ENCODE assay signal across 30 cellular contexts in genomic region chr10:74792726-74793125, GRCh38.
"Had no signal": no experiment of that assay in that cellular context is flagged by ENCODE, and none has a peak within 500 bp of the region (broad histone marks: within the 10 kb centered on the region; RNA-seq: fewer than 3 reads in every experiment).

No MANE protein-coding gene starts in this region.

- H3K27me3 Mint-ChIP-seq: naive thymus-derived CD8-positive, alpha-beta T cell; natural killer cell treated with Interleukin-12 subunit alpha and Interleukin-12 subunit beta and Interleukin-15 and Interleukin-18, amount 100 ng/mL, for 72 hours; progenitor cell of endocrine pancreas; stimulated activated naive B cell treated with anti-CD40 and anti-IgM and Interleukin-4, amounts not matched to agents 10 μg/mL and 1 μg/mL and 100 μg/mL, for 72 hours; stimulated activated naive CD8-positive, alpha-beta T cell treated with anti-CD3 and anti-CD28 coated beads, Interleukin-15, Interleukin-2, amounts not matched to agents 100 ng/mL and 50 ng/mL, for 24 hours; type B pancreatic cell had no signal

- H3K4me3 ChIP-seq: ovary, psoas muscle, right lobe of liver, sigmoid colon, stomach, testis, tibial artery, transverse colon, upper lobe of right lung, uterus had no signal

- H3K36me3 Mint-ChIP-seq: naive thymus-derived CD8-positive, alpha-beta T cell; natural killer cell treated with Interleukin-12 subunit alpha and Interleukin-12 subunit beta and Interleukin-15 and Interleukin-18, amount 100 ng/mL, for 72 hours; stimulated activated effector memory CD8-positive, alpha-beta T cell treated with anti-CD3 and anti-CD28 coated beads, Interleukin-12 subunit alpha, Interleukin-12 subunit beta, amount 100 ng/mL, for 72 hours; stimulated activated naive B cell treated with anti-CD40 and anti-IgM and Interleukin-4, amounts not matched to agents 10 μg/mL and 1 μg/mL and 100 μg/mL, for 72 hours; type B pancreatic cell had no signal

- H3K27me3 ChIP-seq: neutrophil, ovary, right lobe of liver, sigmoid colon, stomach, testis, tibial artery, transverse colon, upper lobe of right lung, uterus had no signal

- H3K4me1 ChIP-seq: parathyroid adenoma, psoas muscle, right lobe of liver, sigmoid colon, stomach, testis, tibial artery, transverse colon, upper lobe of right lung, uterus had no signal

- DNase-seq: naive thymus-derived CD8-positive, alpha-beta T cell; nephron progenitor cell; nucleus accumbens; ovary; posterior cingulate gyrus; psoas muscle; right cardiac atrium; right lobe of liver; sigmoid colon; small intestine; stimulated activated CD4-positive, alpha-beta T cell treated with anti-CD3 and anti-CD28 coated beads, Interleukin-15, amount 100 ng/mL, for 24 hours; stimulated activated CD4-positive, alpha-beta T cell treated with anti-CD3 and anti-CD28 coated beads, Interleukin-2, amount 100 ng/mL, for 24 hours; stimulated activated CD4-positive, alpha-beta T cell treated with anti-CD3 and anti-CD28 coated beads, Interleukin-2, amount 100 ng/mL, for 48 hours; stimulated activated CD4-positive, alpha-beta T cell treated with anti-CD3 and anti-CD28 coated beads, Interleukin-4, amount 100 ng/mL, for 24 hours; stimulated activated naive B cell treated with anti-CD40 and anti-IgM and Interleukin-4, amounts not matched to agents 10 μg/mL and 1 μg/mL and 100 μg/mL, for 72 hours; stimulated activated naive CD4-positive, alpha-beta T cell treated with Interleukin-2 at 50 U/mL for 16 hours; stomach; testis; tibial artery; transverse colon; upper lobe of right lung; uterus had no signal

- H3K27ac ChIP-seq: neutrophil, ovary, parathyroid adenoma, psoas muscle, right lobe of liver, sigmoid colon, stomach, testis, tibial artery, transverse colon, upper lobe of right lung, uterus had no signal

- FAIRE-seq: small intestine had no signal

- H3K79me2 ChIP-seq: parathyroid adenoma had no signal

- H3K9me3 Mint-ChIP-seq: naive thymus-derived CD8-positive, alpha-beta T cell; natural killer cell treated with Interleukin-12 subunit alpha and Interleukin-12 subunit beta and Interleukin-15 and Interleukin-18, amount 100 ng/mL, for 72 hours; nephron progenitor cell; neural crest cell; stimulated activated effector memory CD8-positive, alpha-beta T cell treated with anti-CD3 and anti-CD28 coated beads, Interleukin-12 subunit alpha, Interleukin-12 subunit beta, amount 100 ng/mL, for 72 hours; stimulated activated naive B cell treated with anti-CD40 and anti-IgM and Interleukin-4, amounts not matched to agents 10 μg/mL and 1 μg/mL and 100 μg/mL, for 72 hours; stimulated activated naive CD8-positive, alpha-beta T cell treated with anti-CD3 and anti-CD28 coated beads, Interleukin-15, Interleukin-2, amounts not matched to agents 100 ng/mL and 50 ng/mL, for 24 hours; type B pancreatic cell had no signal

- H3K9ac ChIP-seq: parathyroid adenoma had no signal

- H3K36me3 ChIP-seq: neutrophil, ovary, right lobe of liver, sigmoid colon, stomach, tibial artery, transverse colon, upper lobe of right lung, uterus had no signal

- H3K4me3 Mint-ChIP-seq: naive thymus-derived CD8-positive, alpha-beta T cell; natural killer cell treated with Interleukin-12 subunit alpha and Interleukin-12 subunit beta and Interleukin-15 and Interleukin-18, amount 100 ng/mL, for 72 hours; nephron progenitor cell; neural crest cell; stimulated activated effector memory CD8-positive, alpha-beta T cell treated with anti-CD3 and anti-CD28 coated beads, Interleukin-12 subunit alpha, Interleukin-12 subunit beta, amount 100 ng/mL, for 72 hours; stimulated activated naive B cell treated with anti-CD40 and anti-IgM and Interleukin-4, amounts not matched to agents 10 μg/mL and 1 μg/mL and 100 μg/mL, for 72 hours; stimulated activated naive CD8-positive, alpha-beta T cell treated with anti-CD3 and anti-CD28 coated beads, Interleukin-15, Interleukin-2, amounts not matched to agents 100 ng/mL and 50 ng/mL, for 24 hours; type B pancreatic cell had no signal

- H2AFZ ChIP-seq: parathyroid adenoma had no signal

- H3K27ac Mint-ChIP-seq: nephron progenitor cell; progenitor cell of endocrine pancreas; stimulated activated effector memory CD8-positive, alpha-beta T cell treated with anti-CD3 and anti-CD28 coated beads, Interleukin-12 subunit alpha, Interleukin-12 subunit beta, amount 100 ng/mL, for 72 hours; stimulated activated naive B cell treated with anti-CD40 and anti-IgM and Interleukin-4, amounts not matched to agents 10 μg/mL and 1 μg/mL and 100 μg/mL, for 72 hours; stimulated activated naive CD8-positive, alpha-beta T cell treated with anti-CD3 and anti-CD28 coated beads, Interleukin-15, Interleukin-2, amounts not matched to agents 100 ng/mL and 50 ng/mL, for 24 hours; type B pancreatic cell had no signal

- H3K9me3 ChIP-seq: neutrophil, ovary, psoas muscle, right lobe of liver, sigmoid colon, stomach, testis, tibial artery, transverse colon, upper lobe of right lung, uterus had no signal
